ENCODE assay signal across 8 cellular contexts in the genomic region with DNA sequence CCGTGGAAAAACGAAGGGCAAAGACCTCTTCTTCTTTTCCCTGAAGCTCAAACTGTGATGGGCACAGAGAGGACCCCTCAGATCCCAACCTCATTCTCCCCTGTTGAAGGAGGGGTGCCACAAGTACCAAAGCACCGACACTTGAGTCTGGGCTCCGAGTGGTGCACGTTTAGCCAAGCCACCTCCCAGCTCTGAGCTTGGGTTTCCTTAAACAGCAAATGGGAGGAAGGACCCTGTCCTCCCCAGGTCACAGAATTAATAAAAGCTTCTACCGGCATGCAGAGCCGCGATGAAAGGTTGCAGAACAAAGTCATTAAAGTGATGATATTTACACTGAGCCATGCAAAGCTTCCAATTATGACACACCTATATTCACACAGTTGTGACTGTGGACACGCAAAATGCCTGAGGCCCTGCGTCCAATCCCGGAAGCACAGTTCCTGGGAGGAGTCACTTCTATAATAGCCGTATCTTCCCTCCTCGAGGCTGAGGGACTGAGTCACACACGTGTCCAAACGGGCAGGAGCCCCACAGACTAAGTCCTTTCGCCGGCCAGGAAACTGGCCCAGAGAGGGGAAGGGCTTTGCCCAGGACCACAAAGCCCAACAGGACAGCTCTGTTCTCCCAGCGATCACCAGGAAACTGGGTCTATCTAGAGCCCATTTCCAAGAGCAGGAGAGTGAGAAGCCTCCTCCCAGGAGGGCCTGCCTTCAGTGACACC. TPM values are rescaled to one million over a fixed set of nuclear protein-coding genes. Genes with fewer than 3 reads are reported as not detected.
DNase-seq lines count a peak whose midpoint lies in the region; ATAC-seq and TF ChIP-seq lines count a peak whose summit lies in the region.

No MANE protein-coding gene starts in this region.

- CTCF ChIA-PET in activated CD4-positive, alpha-beta T cell treated with anti-CD3 and anti-CD28 coated beads for 36 hours (lab: Charles Lee) = interaction anchor here (0.9 kb wide), 1 partner anchor 13 kb away, joined by 4 read pairs; no protein-coding TSS in a partner anchor

- ATAC-seq in activated CD4-positive, alpha-beta T cell treated with anti-CD3 and anti-CD28 coated beads for 36 hours = no peak
- peak; percentile 55 for ATAC-seq in left ventricle myocardium superior

- peak overlapping the region; percentile 90 for H3K4me3 Mint-ChIP-seq in activated CD4-positive, alpha-beta T cell treated with anti-CD3 and anti-CD28 coated beads for 36 hours

- no peaks in the 10 kb centered on the region for H3K9me3 Mint-ChIP-seq in activated CD4-positive, alpha-beta T cell treated with anti-CD3 and anti-CD28 coated beads for 36 hours (ENCODE audit: low read depth)

- TF ChIP-seq POLR2A in adrenal gland (IDR thresholded peaks at IDR 0.05) (peak in 1 of 2 donors; percentile 85), prostate gland (IDR thresholded peaks at IDR 0.05) (peak; percentile 67)

- H3K27ac Mint-ChIP-seq in activated CD4-positive, alpha-beta T cell treated with anti-CD3 and anti-CD28 coated beads for 36 hours = peak overlapping the region; percentile 90

- no peaks in the 10 kb centered on the region for H3K9me3 ChIP-seq in adrenal gland (replicated peaks in 1 of 3)
- no peaks in the 10 kb centered on the region for H3K9me3 ChIP-seq in prostate gland

- H3K4me1 Mint-ChIP-seq in activated CD4-positive, alpha-beta T cell treated with anti-CD3 and anti-CD28 coated beads for 36 hours = peaks cover 33% of the 10 kb centered on the region

- H3K27ac ChIP-seq in adrenal gland = peak overlapping the region; percentile 93 to 98 (median 97)
- peak overlapping the region; percentile 99 for H3K27ac ChIP-seq in prostate gland

- no peaks in the 10 kb centered on the region for H3K27me3 Mint-ChIP-seq in activated CD4-positive, alpha-beta T cell treated with anti-CD3 and anti-CD28 coated beads for 36 hours

- WGBS in adrenal gland, 4 donors = 5 to 12% (median 10%) methylated on average over 14 to 18 of the region's 18 CpGs
- WGBS in prostate gland = 9% methylated on average over 18 of the region's 18 CpGs

- TF ChIP-seq CTCF in adrenal gland (IDR thresholded peaks at IDR 0.05) (no peak), prostate gland (IDR thresholded peaks at IDR 0.05) (peak in 1 of 4 experiments; percentile 10)

- intact Hi-C loops in activated CD4-positive, alpha-beta T cell treated with anti-CD3 and anti-CD28 coated beads for 36 hours (cut with DNase I, micrococcal nuclease) = loop anchor here (1.0 to 5.0 kb wide), 10 partner anchors 45 to 471 kb away; a partner anchor contains a TSS
- intact Hi-C loops in adrenal gland (cut with DNase I) (no loop called here), left ventricle myocardium superior (cut with micrococcal nuclease) (no loop called here), prostate gland (cut with DNase I) (loop anchor here (5.0 kb wide), 2 partner anchors 46 to 116 kb away; a partner anchor contains a TSS)

- DNase-seq in activated CD4-positive, alpha-beta T cell treated with anti-CD3 and anti-CD28 coated beads for 36 hours = peak; percentile 28
- DNase-seq in activated CD4-positive, alpha-beta T cell treated with anti-CD3 and anti-CD28 coated beads, Interleukin-2, amount 50 U/mL, for 4 hours = no peak
- DNase-seq in NCI-H460 (ENCODE audit: extremely low read depth, low read depth) (peak; percentile 83), adrenal gland (peak; percentile 69 to 91 (median 90)), left ventricle myocardium superior (peak; percentile 67), prostate gland (ENCODE audit: low spot score) (peak; percentile 85), NCI-H1694 (lab: John Stamatoyannopoulos, UW) (no peak)
- no peak for DNase-seq in stimulated activated CD4-positive, alpha-beta T cell treated with anti-CD3 and anti-CD28 coated beads, Interleukin-2, amount 100 ng/mL, for 24 hours

- H3K36me3 ChIP-seq in adrenal gland (replicated peaks in 1 of 2) (no peaks in the 10 kb centered on the region), prostate gland (no peaks in the 10 kb centered on the region)

- H3K4me1 ChIP-seq in adrenal gland (replicated peaks in 1 of 2) (peaks cover 32 to 50% of the 10 kb centered on the region in 2 donors), prostate gland (replicated peaks) (peaks cover 27% of the 10 kb centered on the region)

- peaks cover 14% of the 10 kb centered on the region for H3K36me3 Mint-ChIP-seq in activated CD4-positive, alpha-beta T cell treated with anti-CD3 and anti-CD28 coated beads for 36 hours (ENCODE audit: low read depth)

- H3K27me3 ChIP-seq in adrenal gland (no peaks in the 10 kb centered on the region), prostate gland (replicated peaks; ENCODE audit: insufficient read depth) (no peaks in the 10 kb centered on the region)

- peak overlapping the region in 1 of 4 donors; percentile 65 for H3K4me3 ChIP-seq in adrenal gland
- H3K4me3 ChIP-seq in prostate gland = peak overlapping the region; percentile 42 to 80

- POLR2A ChIA-PET in activated CD4-positive, alpha-beta T cell treated with anti-CD3 and anti-CD28 coated beads for 36 hours (lab: Charles Lee) = interaction anchor here (0.6 to 0.7 kb wide), 2 partner anchors 17 to 116 kb away, joined by 3 to 7 read pairs; a partner anchor contains a TSS

RNA-seq across cellular contexts. Expression of a gene that starts 0.9 kb away (rescaled TPM):
- total RNA-seq in activated CD4-positive, alpha-beta T cell treated with anti-CD3 and anti-CD28 coated beads for 36 hours = 100 to 1,000 TPM; 117 to 145 TPM
- total RNA-seq in NCI-H460 (2014; rRNA removed; shearing (Covaris generic)) = 122 and 135 TPM in 2 replicates
- 119 and 184 TPM in 2 replicates for polyA plus RNA-seq in NCI-H460 (2014; cell fraction: nucleus; rRNA removed)
- total RNA-seq in adrenal gland (100 to 1,000 TPM in 1 of 8 donors, 10 to 100 TPM in 7; 28.4 to 112 (median 73.7) TPM), left ventricle myocardium superior (72.6 TPM), prostate gland (100 to 1,000 TPM in 1 of 2 donors, 10 to 100 TPM in 1; 82.8 to 190 TPM)
- polyA plus RNA-seq in adrenal gland = 100 to 1,000 TPM in 1 of 3 donors, 10 to 100 TPM in 2; 49.1 to 142 (median 85.2) TPM

RNA-seq across cellular contexts. Expression of a gene that starts 45.3 kb away (rescaled TPM):
- total RNA-seq in activated CD4-positive, alpha-beta T cell treated with anti-CD3 and anti-CD28 coated beads for 36 hours = 10 to 100 TPM; 16.0 to 19.8 TPM
- 7.9 and 10.0 TPM in 2 replicates for total RNA-seq in NCI-H460 (2014; rRNA removed; shearing (Covaris generic))
- 9.3 and 10.8 TPM in 2 replicates for polyA plus RNA-seq in NCI-H460 (2014; cell fraction: nucleus; rRNA removed)
- total RNA-seq in adrenal gland = 100 to 1,000 TPM in 1 of 8 donors, 10 to 100 TPM in 7; 35.4 to 107 (median 48.9) TPM
- 10 to 100 TPM; 17.4 to 27.1 (median 23.1) TPM for polyA plus RNA-seq in adrenal gland
- total RNA-seq in left ventricle myocardium superior = 42.8 TPM
- 100 to 1,000 TPM in 1 of 2 donors, 10 to 100 TPM in 1; 76.0 to 137 TPM for total RNA-seq in prostate gland

Comparison
In these comparisons a context has a peak if more than half of its experiments do, and no peak if none do; other contexts are left out.
1. DNase-seq: peak in activated CD4-positive, alpha-beta T cell treated with anti-CD3 and anti-CD28 coated beads for 36 hours (single experiment), NCI-H460 (single experiment), adrenal gland (7 of 7), left ventricle myocardium superior (single experiment) and prostate gland (single experiment); none in activated CD4-positive, alpha-beta T cell treated with anti-CD3 and anti-CD28 coated beads, Interleukin-2, amount 50 U/mL, for 4 hours (0 of 2), NCI-H1694 (single experiment) and stimulated activated CD4-positive, alpha-beta T cell treated with anti-CD3 and anti-CD28 coated beads, Interleukin-2, amount 100 ng/mL, for 24 hours (0 of 2).
2. intact Hi-C loops: an anchor here in activated CD4-positive, alpha-beta T cell treated with anti-CD3 and anti-CD28 coated beads for 36 hours (1.0 to 5.0 kb wide) and prostate gland (5.0 kb wide); none called in adrenal gland and left ventricle myocardium superior.